Comparison of ENCODE assay signal across 8 cellular contexts in genomic region chr16:30901201-30902069, GRCh38. TPM values are rescaled to one million over a fixed set of nuclear protein-coding genes. Genes with fewer than 3 reads are reported as not detected.
DNase-seq lines count a peak whose midpoint lies in the region; ATAC-seq lines count a peak whose summit lies in the region.

No MANE protein-coding gene starts in this region.

- peak overlapping the region; percentile 69 for H3K4me3 Mint-ChIP-seq in activated T-cell treated with anti-CD3 and anti-CD28 coated beads, Interleukin-2, amount 50 U/mL, for 24 hours
- H3K4me3 Mint-ChIP-seq in activated T-helper 2 cell treated with anti-CD3 and anti-CD28 coated beads, Interferon-gamma antibody, Interleukin-2, Interleukin-4, amounts not matched to agents 10 μg/mL and 5 μg/mL and 100 μg/mL, durations not matched to agents 14 hours and 24 hours and 36 hours (ENCODE audit: low read depth), result peak overlapping the region; percentile 48

- no peak for ATAC-seq in GM21515 (IDR thresholded peaks at IDR 0.05; ENCODE audit: unreplicated experiment)

- DNase-seq in activated T-cell treated with anti-CD3 and anti-CD28 coated beads, Interleukin-2, amount 50 U/mL, for 24 hours, result no peak
- DNase-seq in activated T-cell treated with anti-CD3 and anti-CD28 coated beads for 4 hours (no peak), NCI-H748 (lab: John Stamatoyannopoulos, UW; ENCODE audit: unreplicated experiment) (no peak)
- no peak for DNase-seq in activated T-helper 2 cell treated with anti-CD3 and anti-CD28 coated beads, Interferon-gamma antibody, Interleukin-2, Interleukin-4, amounts not matched to agents 10 μg/mL and 5 μg/mL and 100 μg/mL, durations not matched to agents 14 hours and 24 hours and 36 hours (ENCODE audit: low spot score)
- no peak for DNase-seq in stimulated activated CD4-positive, alpha-beta T cell treated with anti-CD3 and anti-CD28 coated beads, Interleukin-15, amount 100 ng/mL, for 24 hours

- no peaks in the 10 kb centered on the region for H3K36me3 Mint-ChIP-seq in activated T-cell treated with anti-CD3 and anti-CD28 coated beads, Interleukin-2, amount 50 U/mL, for 24 hours (ENCODE audit: low read depth)
- H3K36me3 Mint-ChIP-seq in activated T-helper 2 cell treated with anti-CD3 and anti-CD28 coated beads, Interferon-gamma antibody, Interleukin-2, Interleukin-4, amounts not matched to agents 10 μg/mL and 5 μg/mL and 100 μg/mL, durations not matched to agents 14 hours and 24 hours and 36 hours (ENCODE audit: low read depth), result peaks cover 7% of the 10 kb centered on the region

- H3K9me3 ChIP-seq in thymus (ENCODE audit: control insufficient read depth), result no peaks in the 10 kb centered on the region

- no peaks in the 10 kb centered on the region for H3K36me3 ChIP-seq in thymus (ENCODE audit: control insufficient read depth, insufficient read depth)

- 20% methylated on average over 12 of the region's 12 CpGs for WGBS in thymus

- H3K27ac Mint-ChIP-seq in activated T-cell treated with anti-CD3 and anti-CD28 coated beads, Interleukin-2, amount 50 U/mL, for 24 hours, result peak overlapping the region; percentile 69
- H3K27ac Mint-ChIP-seq in activated T-helper 2 cell treated with anti-CD3 and anti-CD28 coated beads, Interferon-gamma antibody, Interleukin-2, Interleukin-4, amounts not matched to agents 10 μg/mL and 5 μg/mL and 100 μg/mL, durations not matched to agents 14 hours and 24 hours and 36 hours, result peak overlapping the region; percentile 29

- intact Hi-C loops in activated T-helper 2 cell treated with anti-CD3 and anti-CD28 coated beads, Interferon-gamma antibody, Interleukin-2, Interleukin-4, amounts not matched to agents 10 μg/mL and 5 μg/mL and 100 μg/mL, durations not matched to agents 14 hours and 24 hours and 36 hours (cut with micrococcal nuclease), result loop anchor here (1.0 to 2.0 kb wide), 3 partner anchors 21 to 57 kb away; no protein-coding TSS in a partner anchor

- H3K4me1 ChIP-seq in thymus (ENCODE audit: control insufficient read depth, insufficient read depth, low read length), result peaks cover 29% of the 10 kb centered on the region

- H3K27me3 Mint-ChIP-seq in activated T-cell treated with anti-CD3 and anti-CD28 coated beads, Interleukin-2, amount 50 U/mL, for 24 hours, result no peaks in the 10 kb centered on the region
- no peaks in the 10 kb centered on the region for H3K27me3 Mint-ChIP-seq in activated T-helper 2 cell treated with anti-CD3 and anti-CD28 coated beads, Interferon-gamma antibody, Interleukin-2, Interleukin-4, amounts not matched to agents 10 μg/mL and 5 μg/mL and 100 μg/mL, durations not matched to agents 14 hours and 24 hours and 36 hours (ENCODE audit: low read depth)

- no peaks in the 10 kb centered on the region for H3K27me3 ChIP-seq in layer of hippocampus (ENCODE audit: control insufficient read depth, insufficient read depth, low read length)
- H3K27me3 ChIP-seq in thymus (ENCODE audit: control insufficient read depth, insufficient read depth), result no peaks in the 10 kb centered on the region

- peaks cover 3% of the 10 kb centered on the region for H3K9me3 Mint-ChIP-seq in activated T-cell treated with anti-CD3 and anti-CD28 coated beads, Interleukin-2, amount 50 U/mL, for 24 hours
- H3K9me3 Mint-ChIP-seq in activated T-helper 2 cell treated with anti-CD3 and anti-CD28 coated beads, Interferon-gamma antibody, Interleukin-2, Interleukin-4, amounts not matched to agents 10 μg/mL and 5 μg/mL and 100 μg/mL, durations not matched to agents 14 hours and 24 hours and 36 hours, result peaks cover 4% of the 10 kb centered on the region

- peak overlapping the region; percentile 71 for H3K4me3 ChIP-seq in thymus (ENCODE audit: low read length)

- peaks cover 37% of the 10 kb centered on the region for H3K4me1 Mint-ChIP-seq in activated T-cell treated with anti-CD3 and anti-CD28 coated beads, Interleukin-2, amount 50 U/mL, for 24 hours (ENCODE audit: low read depth)
- H3K4me1 Mint-ChIP-seq in activated T-helper 2 cell treated with anti-CD3 and anti-CD28 coated beads, Interferon-gamma antibody, Interleukin-2, Interleukin-4, amounts not matched to agents 10 μg/mL and 5 μg/mL and 100 μg/mL, durations not matched to agents 14 hours and 24 hours and 36 hours (ENCODE audit: low read depth), result peaks cover 35% of the 10 kb centered on the region

- H3K27ac ChIP-seq in layer of hippocampus (ENCODE audit: low read depth, low read length) (peak overlapping the region; percentile 88), thymus (ENCODE audit: low read depth) (peak overlapping the region; percentile 98)

RNA-seq across cellular contexts. Expression of gene CTF1, which starts 5.0 kb away (rescaled TPM):
- 0.21 and 0.30 TPM in 2 replicates for total RNA-seq in activated T-helper 2 cell treated with anti-CD3 and anti-CD28 coated beads, Interferon-gamma antibody, Interleukin-2, Interleukin-4, amounts not matched to agents 10 μg/mL and 5 μg/mL and 100 μg/mL, durations not matched to agents 14 hours and 24 hours and 36 hours
- 3.8 TPM for polyA plus RNA-seq in thymus

RNA-seq across cellular contexts. Expression of gene BCL7C, which starts 7.6 kb away (rescaled TPM):
- 26.8 and 27.1 TPM in 2 replicates for total RNA-seq in activated T-helper 2 cell treated with anti-CD3 and anti-CD28 coated beads, Interferon-gamma antibody, Interleukin-2, Interleukin-4, amounts not matched to agents 10 μg/mL and 5 μg/mL and 100 μg/mL, durations not matched to agents 14 hours and 24 hours and 36 hours
- polyA plus RNA-seq in thymus, result 29.2 TPM

RNA-seq across cellular contexts. Expression of gene FBXL19, which starts 21.9 kb away (rescaled TPM):
- total RNA-seq in activated T-helper 2 cell treated with anti-CD3 and anti-CD28 coated beads, Interferon-gamma antibody, Interleukin-2, Interleukin-4, amounts not matched to agents 10 μg/mL and 5 μg/mL and 100 μg/mL, durations not matched to agents 14 hours and 24 hours and 36 hours, result 34.4 and 34.6 TPM in 2 replicates
- 17.0 TPM for polyA plus RNA-seq in thymus

RNA-seq across cellular contexts. Expression of gene ORAI3, which starts 47.4 kb away (rescaled TPM):
- 14.2 and 17.4 TPM in 2 replicates for total RNA-seq in activated T-helper 2 cell treated with anti-CD3 and anti-CD28 coated beads, Interferon-gamma antibody, Interleukin-2, Interleukin-4, amounts not matched to agents 10 μg/mL and 5 μg/mL and 100 μg/mL, durations not matched to agents 14 hours and 24 hours and 36 hours
- polyA plus RNA-seq in thymus, result 26.4 TPM

RNA-seq across cellular contexts. Expression of gene SETD1A, which starts 56.1 kb away (rescaled TPM):
- 28.9 TPM in 2 replicates for total RNA-seq in activated T-helper 2 cell treated with anti-CD3 and anti-CD28 coated beads, Interferon-gamma antibody, Interleukin-2, Interleukin-4, amounts not matched to agents 10 μg/mL and 5 μg/mL and 100 μg/mL, durations not matched to agents 14 hours and 24 hours and 36 hours
- polyA plus RNA-seq in thymus, result 13.1 TPM
